ENCODE assay signal across 8 cellular contexts in genomic region chr20:40688129-40689099, GRCh38. TPM values are rescaled to one million over a fixed set of nuclear protein-coding genes. Genes with fewer than 3 reads are reported as not detected.
DNase-seq lines count a peak whose midpoint lies in the region; ATAC-seq, FAIRE-seq and TF ChIP-seq lines count a peak whose summit lies in the region.

No MANE protein-coding gene starts in this region.

- H3K9ac ChIP-seq in astrocyte (ENCODE audit: low read length), result peak overlapping the region; percentile 46
- no peak overlapping the region for H3K9ac ChIP-seq in iPS-20b (ENCODE audit: low read depth, low read length)

- peak overlapping the region; percentile 27 for H3K4me3 Mint-ChIP-seq in activated CD4-positive, alpha-beta T cell treated with anti-CD3 and anti-CD28 coated beads, Interleukin-2, amount 10 ng/mL, durations not matched to agents 7 days and 5 days
- peak overlapping the region; percentile 86 for H3K4me3 Mint-ChIP-seq in astrocyte (ENCODE audit: unreplicated experiment)
- peak overlapping the region; percentile 41 for H3K4me3 Mint-ChIP-seq in stimulated activated naive CD8-positive, alpha-beta T cell treated with anti-CD3 and anti-CD28 coated beads, Interleukin-15, Interleukin-2, amounts not matched to agents 100 ng/mL and 50 ng/mL, for 24 hours

- H3K27ac ChIP-seq in astrocyte (ENCODE audit: low read depth, low read length) (no peak overlapping the region), iPS-20b (ENCODE audit: low read length) (no peak overlapping the region)

- H3K4me1 ChIP-seq in astrocyte (ENCODE audit: insufficient read depth, low read length), result peaks cover 23% of the 10 kb centered on the region
- peaks cover 15% of the 10 kb centered on the region; the same call in 1 of the 2 replicates for H3K4me1 ChIP-seq in iPS-20b (ENCODE audit: insufficient read depth, low read length)

- H3K36me3 Mint-ChIP-seq in activated CD4-positive, alpha-beta T cell treated with anti-CD3 and anti-CD28 coated beads, Interleukin-2, amount 10 ng/mL, durations not matched to agents 7 days and 5 days (ENCODE audit: low read depth), result no peaks in the 10 kb centered on the region
- peaks cover 8% of the 10 kb centered on the region for H3K36me3 Mint-ChIP-seq in astrocyte (ENCODE audit: low read depth, unreplicated experiment)
- H3K36me3 Mint-ChIP-seq in stimulated activated naive CD8-positive, alpha-beta T cell treated with anti-CD3 and anti-CD28 coated beads, Interleukin-15, Interleukin-2, amounts not matched to agents 100 ng/mL and 50 ng/mL, for 24 hours (ENCODE audit: low read depth), result no peaks in the 10 kb centered on the region

- H3K9me3 ChIP-seq in astrocyte (ENCODE audit: insufficient read depth, low read depth, low read length), result no peaks in the 10 kb centered on the region
- no peaks in the 10 kb centered on the region; the same call in 1 of the 2 replicates for H3K9me3 ChIP-seq in iPS-20b (ENCODE audit: insufficient read depth, low read depth, low read length)

- TF ChIP-seq CTCF in astrocyte (IDR thresholded peaks at IDR 0.05; ENCODE audit: insufficient read depth, low read depth, low read length), result no peak

- POLR2A ChIA-PET in activated CD4-positive, alpha-beta T cell treated with anti-CD3 and anti-CD28 coated beads, Interleukin-2, amount 10 ng/mL, durations not matched to agents 7 days and 5 days (lab: Charles Lee), result no interaction called here

- no peaks in the 10 kb centered on the region for H3K36me3 ChIP-seq in astrocyte (ENCODE audit: insufficient read depth, low read length)
- H3K36me3 ChIP-seq in iPS-20b (ENCODE audit: insufficient read depth, low read depth, low read length), result no peaks in the 10 kb centered on the region

- peak overlapping the region; percentile 97 for H3K4me2 ChIP-seq in astrocyte (ENCODE audit: low read length)

- H3K27me3 Mint-ChIP-seq in activated CD4-positive, alpha-beta T cell treated with anti-CD3 and anti-CD28 coated beads, Interleukin-2, amount 10 ng/mL, durations not matched to agents 7 days and 5 days, result peaks cover 90% of the 10 kb centered on the region
- peaks cover 74% of the 10 kb centered on the region for H3K27me3 Mint-ChIP-seq in astrocyte (ENCODE audit: low read depth, unreplicated experiment)
- peaks cover 85% of the 10 kb centered on the region for H3K27me3 Mint-ChIP-seq in stimulated activated naive CD8-positive, alpha-beta T cell treated with anti-CD3 and anti-CD28 coated beads, Interleukin-15, Interleukin-2, amounts not matched to agents 100 ng/mL and 50 ng/mL, for 24 hours

- DNase-seq in activated CD4-positive, alpha-beta T cell treated with anti-CD3 and anti-CD28 coated beads, Interleukin-2, amount 10 ng/mL, durations not matched to agents 7 days and 5 days, result no peak
- no peak for DNase-seq in activated CD4-positive, alpha-beta T cell treated with anti-CD3 and anti-CD28 coated beads, Interleukin-2, amount 50 U/mL, for 1 hour
- peak; percentile 27 for DNase-seq in astrocyte (ENCODE audit: low read depth)
- no peak for DNase-seq in NAMALWA (ENCODE audit: low spot score)

- peaks cover 20% of the 10 kb centered on the region for H3K4me1 Mint-ChIP-seq in activated CD4-positive, alpha-beta T cell treated with anti-CD3 and anti-CD28 coated beads, Interleukin-2, amount 10 ng/mL, durations not matched to agents 7 days and 5 days
- H3K4me1 Mint-ChIP-seq in astrocyte (ENCODE audit: low read depth, unreplicated experiment), result peaks cover 1% of the 10 kb centered on the region
- H3K4me1 Mint-ChIP-seq in stimulated activated naive CD8-positive, alpha-beta T cell treated with anti-CD3 and anti-CD28 coated beads, Interleukin-15, Interleukin-2, amounts not matched to agents 100 ng/mL and 50 ng/mL, for 24 hours (ENCODE audit: low read depth), result peaks cover 11% of the 10 kb centered on the region

- H4K20me1 ChIP-seq in astrocyte (ENCODE audit: insufficient read depth, low read length), result peaks cover 21% of the 10 kb centered on the region

- H3K4me3 ChIP-seq in astrocyte (ENCODE audit: insufficient read depth, low read depth, low read length) (peak overlapping the region; percentile 64), iPS-20b (ENCODE audit: low read length) (peak overlapping the region; percentile 67)

- CTCF ChIA-PET in activated CD4-positive, alpha-beta T cell treated with anti-CD3 and anti-CD28 coated beads, Interleukin-2, amount 10 ng/mL, durations not matched to agents 7 days and 5 days (lab: Charles Lee), result no interaction called here

- no peaks in the 10 kb centered on the region for H3K79me2 ChIP-seq in astrocyte (ENCODE audit: insufficient read depth, low read length)

- ATAC-seq in GM21825 (IDR thresholded peaks at IDR 0.05; ENCODE audit: unreplicated experiment), result no peak
- no peak for ATAC-seq in GM18858 (IDR thresholded peaks at IDR 0.05; ENCODE audit: unreplicated experiment)

- FAIRE-seq in astrocyte (lab: Jason Lieb, UNC), result no peak

- no peaks in the 10 kb centered on the region for H3K9me3 Mint-ChIP-seq in activated CD4-positive, alpha-beta T cell treated with anti-CD3 and anti-CD28 coated beads, Interleukin-2, amount 10 ng/mL, durations not matched to agents 7 days and 5 days
- H3K9me3 Mint-ChIP-seq in astrocyte (ENCODE audit: unreplicated experiment), result peaks cover 3% of the 10 kb centered on the region
- no peaks in the 10 kb centered on the region for H3K9me3 Mint-ChIP-seq in stimulated activated naive CD8-positive, alpha-beta T cell treated with anti-CD3 and anti-CD28 coated beads, Interleukin-15, Interleukin-2, amounts not matched to agents 100 ng/mL and 50 ng/mL, for 24 hours

- H2AFZ ChIP-seq in astrocyte (ENCODE audit: low read depth, low read length), result peak overlapping the region; percentile 63

- peak overlapping the region; percentile 54 for H3K27ac Mint-ChIP-seq in activated CD4-positive, alpha-beta T cell treated with anti-CD3 and anti-CD28 coated beads, Interleukin-2, amount 10 ng/mL, durations not matched to agents 7 days and 5 days
- H3K27ac Mint-ChIP-seq in astrocyte (ENCODE audit: unreplicated experiment), result peak overlapping the region; percentile 41
- H3K27ac Mint-ChIP-seq in stimulated activated naive CD8-positive, alpha-beta T cell treated with anti-CD3 and anti-CD28 coated beads, Interleukin-15, Interleukin-2, amounts not matched to agents 100 ng/mL and 50 ng/mL, for 24 hours, result no peak overlapping the region

- H3K27me3 ChIP-seq in astrocyte (ENCODE audit: insufficient read depth, low read length) (peaks cover 76% of the 10 kb centered on the region), iPS-20b (ENCODE audit: insufficient read depth, low read length) (peaks cover 98% of the 10 kb centered on the region)

RNA-seq across cellular contexts. Expression of gene MAFB, which starts 0.6 kb away (rescaled TPM):
- total RNA-seq in activated CD4-positive, alpha-beta T cell treated with anti-CD3 and anti-CD28 coated beads, Interleukin-2, amount 10 ng/mL, durations not matched to agents 7 days and 5 days, result not detected
- total RNA-seq in astrocyte, result 2.9 TPM in 2 replicates

Comparison
In these comparisons a context has a peak if more than half of its experiments do, and no peak if none do; other contexts are left out.
1. H3K4me3 Mint-ChIP-seq: peak in every context shown above with its lines; median percentile 86 in astrocyte; 41 in stimulated activated naive CD8-positive, alpha-beta T cell treated with anti-CD3 and anti-CD28 coated beads, Interleukin-15, Interleukin-2, amounts not matched to agents 100 ng/mL and 50 ng/mL, for 24 hours; 27 in activated CD4-positive, alpha-beta T cell treated with anti-CD3 and anti-CD28 coated beads, Interleukin-2, amount 10 ng/mL, durations not matched to agents 7 days and 5 days.